7 cellular contexts compared by ENCODE assay signal in genomic region chr2:168583064-168583709, GRCh38.
DNase-seq lines count a peak whose midpoint lies in the region; ATAC-seq and TF ChIP-seq lines count a peak whose summit lies in the region.

No MANE protein-coding gene starts in this region.

- H3K4me1 Mint-ChIP-seq in MCF 10A (ENCODE audit: insufficient read depth, unreplicated experiment), result peaks cover 38% of the 10 kb centered on the region

- no peaks in the 10 kb centered on the region for H3K9me3 Mint-ChIP-seq in MCF 10A (ENCODE audit: unreplicated experiment)

- DNase-seq in MCF 10A (ENCODE audit: unreplicated experiment) (peak; percentile 22), A673 (ENCODE audit: low spot score) (no peak), amygdala (lab: John Stamatoyannopoulos, UW) (no peak), tibial artery (no peak)

- peak overlapping the region; percentile 92 for H3K27ac Mint-ChIP-seq in MCF 10A (ENCODE audit: low read depth, unreplicated experiment)

- H3K27ac ChIP-seq in skeletal muscle tissue (ENCODE audit: low read depth, low read length) (peak overlapping the region; percentile 32), A673 (ENCODE audit: low read depth, low read length, poor library complexity, severe bottlenecking) (no peak overlapping the region), tibial artery (peak overlapping the region in 1 of 2 donors; percentile 14)

- H3K4me1 ChIP-seq in skeletal muscle tissue (ENCODE audit: control insufficient read depth in 3 of 3, insufficient read depth in 3 of 3, low read length in 3 of 3), result peaks cover 6 to 14% (median 11%) of the 10 kb centered on the region in 3 donors
- H3K4me1 ChIP-seq in A673 (ENCODE audit: insufficient read depth, low read length, poor library complexity, severe bottlenecking), result no peaks in the 10 kb centered on the region
- H3K4me1 ChIP-seq in tibial artery, result peaks cover 0 to 15% (median 2%) of the 10 kb centered on the region in 4 donors

- TF ChIP-seq CTCF in MCF 10A (IDR thresholded peaks at IDR 0.05; ENCODE audit: unreplicated experiment) (no peak), A673 (conservative IDR thresholded peaks at IDR 0.05; ENCODE audit: low read depth, low read length) (no peak), tibial artery (IDR thresholded peaks at IDR 0.05) (no peak)

- H3K9me3 ChIP-seq in skeletal muscle tissue (ENCODE audit: control insufficient read depth in 3 of 3, low read length in 3 of 3) (no peaks in the 10 kb centered on the region), A673 (ENCODE audit: low read depth, low read length, poor library complexity, severe bottlenecking) (no peaks in the 10 kb centered on the region), tibial artery (no peaks in the 10 kb centered on the region)

- no peak overlapping the region for H3K9ac ChIP-seq in skeletal muscle tissue (ENCODE audit: low read depth in 1 of 3, low read length in 3 of 3)

- no peaks in the 10 kb centered on the region for H3K27me3 Mint-ChIP-seq in MCF 10A (ENCODE audit: insufficient read depth, unreplicated experiment)

- intact Hi-C loops in MCF 10A (cut with micrococcal nuclease), result loop anchor here (1.0 to 5.0 kb wide), 2 partner anchors 66 to 126 kb away; no protein-coding TSS in a partner anchor
- intact Hi-C loops in A673 (cut with micrococcal nuclease; ENCODE audit: unreplicated experiment), result no loop called here
- intact Hi-C loops in tibial artery (cut with DNase I; ENCODE audit: low total_unique reads), result no loop called here

- H3K27me3 ChIP-seq in skeletal muscle tissue (ENCODE audit: control insufficient read depth in 3 of 3, insufficient read depth in 3 of 3, low read length in 3 of 3) (no peaks in the 10 kb centered on the region), A673 (replicated peaks; ENCODE audit: insufficient read depth, low read depth, low read length, poor library complexity) (no peaks in the 10 kb centered on the region), tibial artery (no peaks in the 10 kb centered on the region)

- peak overlapping the region in 1 of 3 donors; percentile 1 for H3K4me3 ChIP-seq in skeletal muscle tissue (ENCODE audit: low read length in 3 of 3)
- no peak overlapping the region for H3K4me3 ChIP-seq in A673 (ENCODE audit: low read depth, low read length, poor library complexity, severe bottlenecking)
- no peak overlapping the region for H3K4me3 ChIP-seq in tibial artery

- H3K36me3 Mint-ChIP-seq in MCF 10A (ENCODE audit: insufficient read depth, unreplicated experiment), result peaks cover 6% of the 10 kb centered on the region

- POLR2A ChIA-PET in MCF 10A (lab: Yijun Ruan, JAX) (interaction anchor here (0.7 to 4.7 kb wide), 15 partner anchors 9 to 146 kb away, joined by 3 to 54 read pairs (median 4); partner anchors contain the start of gene CERS6), A673 (lab: Charles Lee; ENCODE audit: low non-redundant PET) (interaction anchor here (0.7 kb wide), 1 partner anchor 655 kb away, joined by 4 read pairs; no protein-coding TSS in a partner anchor)

- TSS peak; percentile 40 for BruUV-seq in MCF 10A (replicated peaks; lab: Mats Ljungman, UMichigan)
- no TSS peak for BruUV-seq in A673 (replicated peaks; lab: Mats Ljungman, UMichigan)

- H3K36me3 ChIP-seq in skeletal muscle tissue (ENCODE audit: control insufficient read depth in 3 of 3, insufficient read depth in 3 of 3, low read length in 3 of 3), result no peaks in the 10 kb centered on the region
- H3K36me3 ChIP-seq in A673 (ENCODE audit: insufficient read depth, low read length, poor library complexity, severe bottlenecking), result no peaks in the 10 kb centered on the region
- H3K36me3 ChIP-seq in tibial artery, result no peaks in the 10 kb centered on the region

- ATAC-seq in GM19025 (IDR thresholded peaks at IDR 0.05; ENCODE audit: low read depth, unreplicated experiment), result peak; percentile 59
- ATAC-seq in HG03045 (IDR thresholded peaks at IDR 0.05; ENCODE audit: unreplicated experiment), result peak; percentile 61

- CTCF ChIA-PET in MCF 10A (lab: Yijun Ruan, JAX), result interaction anchor here (0.6 to 1.2 kb wide), 4 partner anchors 9 to 106 kb away, joined by 3 to 4 read pairs (median 4); no protein-coding TSS in a partner anchor
- CTCF ChIA-PET in A673 (lab: Charles Lee), result no interaction called here

- H3K4me3 Mint-ChIP-seq in MCF 10A (ENCODE audit: unreplicated experiment), result peak overlapping the region; percentile 17
